ENCODE assay signal across 9 cellular contexts in genomic region chr15:64693134-64693533, GRCh38.
DNase-seq lines count a peak whose midpoint lies in the region; ATAC-seq and TF ChIP-seq lines count a peak whose summit lies in the region.
"Had no signal": no experiment of that assay in that cellular context is flagged by ENCODE, and none has a peak within 500 bp of the region (broad histone marks: within the 10 kb centered on the region; RNA-seq: fewer than 3 reads in every experiment).

No MANE protein-coding gene starts in this region.

- H3K36me3 ChIP-seq in body of pancreas (replicated peaks in 1 of 2; ENCODE audit: insufficient read depth in 1 of 2, low read depth in 2 of 2) (peaks cover 0 to 8% of the 10 kb centered on the region in 2 donors), testis (ENCODE audit: low read depth, missing control alignments) (no peaks in the 10 kb centered on the region)

- peak; percentile 86 for ATAC-seq in body of pancreas
- peak; percentile 29 for ATAC-seq in left colon
- ATAC-seq in HG02981 (IDR thresholded peaks at IDR 0.05; ENCODE audit: unreplicated experiment): no peak
- no peak for ATAC-seq in HG02885 (IDR thresholded peaks at IDR 0.05; ENCODE audit: poor library complexity, unreplicated experiment)

- H3K9me3 ChIP-seq in body of pancreas: no peaks in the 10 kb centered on the region
- H3K9me3 ChIP-seq in testis: no peaks in the 10 kb centered on the region

- WGBS in body of pancreas, 2 donors: 23 to 28% methylated on average over 2 to 5 of the region's 5 CpGs
- WGBS in testis, 2 donors: 38 to 48% methylated on average over 5 of the region's 5 CpGs

- H3K27ac ChIP-seq in body of pancreas: peak overlapping the region in 2 of 4 donors; percentile 36 to 44
- H3K27ac ChIP-seq in testis: peak overlapping the region; percentile 73 to 75

- peak; percentile 25 for DNase-seq in SIG-M5 treated with dmso at 0.1 percent for 504 hours (lab: John Stamatoyannopoulos, UW; ENCODE audit: unreplicated experiment)
- no peak for DNase-seq in SIG-M5 (lab: John Stamatoyannopoulos, UW)
- peak; percentile 41 to 74 (median 57) for DNase-seq in body of pancreas
- DNase-seq in left colon: peak in 1 of 2 donors; percentile 46
- peak; percentile 55 for DNase-seq in testis
- DNase-seq in OCI-M2 (lab: John Stamatoyannopoulos, UW; ENCODE audit: unreplicated experiment): no peak
- DNase-seq: ACHN had no signal

- intact Hi-C loops in body of pancreas (cut with DNase I): no loop called here
- intact Hi-C loops in left colon (cut with DNase I, micrococcal nuclease): no loop called here
- intact Hi-C loops in testis (cut with DNase I; ENCODE audit: low total_unique reads): no loop called here

- no peak for TF ChIP-seq CTCF in body of pancreas (IDR thresholded peaks at IDR 0.05)
- TF ChIP-seq CTCF in testis (IDR thresholded peaks at IDR 0.05): no peak

- no peak for TF ChIP-seq POLR2A in body of pancreas (IDR thresholded peaks at IDR 0.05)
- no peak for TF ChIP-seq POLR2A in testis (IDR thresholded peaks at IDR 0.05)

- H3K4me1 ChIP-seq in body of pancreas (peaks cover 40% of the 10 kb centered on the region), testis (peaks cover 87% of the 10 kb centered on the region)

- H3K27me3 ChIP-seq in body of pancreas (no peaks in the 10 kb centered on the region), testis (no peaks in the 10 kb centered on the region)

- H3K4me3 ChIP-seq in body of pancreas: no peak overlapping the region
- H3K4me3 ChIP-seq in testis: no peak overlapping the region

Comparison
In these comparisons a context has a peak if more than half of its experiments do, and no peak if none do; other contexts are left out.
1. DNase-seq: peak in SIG-M5 treated with dmso at 0.1 percent for 504 hours (single experiment), body of pancreas (4 of 4) and testis (single experiment); none in SIG-M5 (single experiment) and OCI-M2 (single experiment).
2. ATAC-seq: peak in body of pancreas (single experiment) and left colon (single experiment); none in HG02981 (single experiment) and HG02885 (single experiment).